Comparison of ENCODE assay signal across 8 cellular contexts in the genomic region with DNA sequence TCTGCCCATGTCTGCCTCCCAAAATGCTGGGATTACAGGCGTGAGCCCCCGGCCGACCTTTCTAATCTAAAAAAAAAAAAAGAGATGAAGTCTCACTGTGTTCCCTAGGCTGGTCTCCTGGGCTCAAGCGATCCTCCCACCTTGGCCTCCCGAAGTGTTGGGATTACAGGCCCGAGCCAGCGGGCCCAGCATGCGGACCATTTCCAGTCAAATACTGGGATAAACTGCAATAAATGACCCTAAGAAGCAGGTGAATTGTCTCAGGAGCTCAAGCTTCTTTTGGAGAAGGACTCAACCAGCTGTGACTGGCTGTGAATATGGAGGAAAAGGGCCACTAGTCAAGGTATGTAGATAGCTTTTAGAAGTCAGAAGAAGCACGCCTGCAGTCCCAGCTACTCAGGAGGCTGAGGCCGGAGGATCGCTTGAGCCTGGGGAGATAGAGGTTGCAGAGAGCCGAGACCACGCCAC. TPM values are rescaled to one million over a fixed set of nuclear protein-coding genes. Genes with fewer than 3 reads are reported as not detected.
DNase-seq lines count a peak whose midpoint lies in the region; ATAC-seq and TF ChIP-seq lines count a peak whose summit lies in the region.

No MANE protein-coding gene starts in this region.

- H3K4me3 ChIP-seq in A673 (ENCODE audit: low read depth, low read length, poor library complexity, severe bottlenecking) (peak overlapping the region; percentile 97), astrocyte of the cerebellum (ENCODE audit: low read depth, low read length) (peak overlapping the region; percentile 77), mesenchymal stem cell (ENCODE audit: insufficient read depth in 1 of 2, low read depth in 1 of 2, low read length in 2 of 2) (peak overlapping the region; percentile 43 to 78), vagina (peak overlapping the region; percentile 84 to 97)

- peak overlapping the region; percentile 100 for H3K27ac ChIP-seq in A673 (ENCODE audit: low read depth, low read length, poor library complexity, severe bottlenecking)
- H3K27ac ChIP-seq in mesenchymal stem cell (ENCODE audit: low read length, poor library complexity, severe bottlenecking): peak overlapping the region; percentile 34
- H3K27ac ChIP-seq in vagina: peak overlapping the region; percentile 100

- POLR2A ChIA-PET in A673 (lab: Charles Lee; ENCODE audit: low non-redundant PET): interaction anchor here (0.5 kb wide), 3 partner anchors 14 to 1745 kb away, joined by 3 to 19 read pairs (median 4); no protein-coding TSS in a partner anchor

- DNase-seq in A673 (ENCODE audit: low spot score) (no peak), astrocyte of the cerebellum (ENCODE audit: low read depth) (no peak), mesenchymal stem cell (no peak), vagina (ENCODE audit: extremely low spot score in 2 of 2) (peak in 1 of 2 donors; percentile 89), cerebellar nuclear complex (lab: John Stamatoyannopoulos, UW) (no peak)

- peak overlapping the region; percentile 14 for H4K91ac ChIP-seq in mesenchymal stem cell (ENCODE audit: low read length)

- no peak for TF ChIP-seq CTCF in A673 (conservative IDR thresholded peaks at IDR 0.05; ENCODE audit: low read depth, low read length)
- no peak for TF ChIP-seq CTCF in astrocyte of the cerebellum (IDR thresholded peaks at IDR 0.05; ENCODE audit: low read depth, low read length, missing control alignments)
- no peak for TF ChIP-seq CTCF in vagina (IDR thresholded peaks at IDR 0.05)

- CTCF ChIA-PET in A673 (lab: Charles Lee): interaction anchor here (0.5 to 2.6 kb wide), 7 partner anchors 16 to 511 kb away, joined by 3 to 38 read pairs (median 4); no protein-coding TSS in a partner anchor

- BruUV-seq in A673 (replicated peaks; lab: Mats Ljungman, UMichigan): TSS peak; percentile 77

- no peaks in the 10 kb centered on the region for H3K9me3 ChIP-seq in A673 (ENCODE audit: low read depth, low read length, poor library complexity, severe bottlenecking)
- no peaks in the 10 kb centered on the region for H3K9me3 ChIP-seq in mesenchymal stem cell (ENCODE audit: control insufficient read depth, low read length)
- no peaks in the 10 kb centered on the region for H3K9me3 ChIP-seq in vagina

- no peak for TF ChIP-seq POLR2A in vagina (IDR thresholded peaks at IDR 0.05)

- peak overlapping the region in 1 of 2 experiments; percentile 71 for H2BK12ac ChIP-seq in mesenchymal stem cell (ENCODE audit: low read length in 2 of 2)

- no peak overlapping the region for H3K23ac ChIP-seq in mesenchymal stem cell (ENCODE audit: low read length in 2 of 2)

- no peak overlapping the region for H2BK120ac ChIP-seq in mesenchymal stem cell (ENCODE audit: low read depth, low read length)

- peak overlapping the region; percentile 99 for H2AFZ ChIP-seq in mesenchymal stem cell (ENCODE audit: low read depth, low read length)

- H3K4ac ChIP-seq in mesenchymal stem cell (ENCODE audit: low read depth in 1 of 2, low read length in 2 of 2): peak overlapping the region; percentile 5 to 81

- in situ Hi-C loops in astrocyte of the cerebellum (cut with HindIII; ENCODE audit: low sequenced_read_pairs): no loop called here

- H3K27me3 ChIP-seq in A673 (replicated peaks; ENCODE audit: insufficient read depth, low read depth, low read length, poor library complexity) (no peaks in the 10 kb centered on the region), mesenchymal stem cell (ENCODE audit: control insufficient read depth in 1 of 2, insufficient read depth in 1 of 2, low read length in 2 of 2) (no peaks in the 10 kb centered on the region), vagina (no peaks in the 10 kb centered on the region)

- H2BK5ac ChIP-seq in mesenchymal stem cell (ENCODE audit: low read depth, low read length, poor library complexity, severe bottlenecking): no peak overlapping the region

- H3K4me2 ChIP-seq in mesenchymal stem cell (ENCODE audit: low read length, poor library complexity, severe bottlenecking): peak overlapping the region; percentile 58

- peaks cover 2% of the 10 kb centered on the region for H3K79me1 ChIP-seq in mesenchymal stem cell (replicated peaks; ENCODE audit: low read length, poor library complexity, severe bottlenecking)

- peak overlapping the region; percentile 100 for H3K9ac ChIP-seq in mesenchymal stem cell (ENCODE audit: low read length)

- H3K4me1 ChIP-seq in A673 (ENCODE audit: insufficient read depth, low read length, poor library complexity, severe bottlenecking): peaks cover 26% of the 10 kb centered on the region
- peaks cover 3% of the 10 kb centered on the region for H3K4me1 ChIP-seq in mesenchymal stem cell (ENCODE audit: control insufficient read depth, insufficient read depth, low read depth, low read length)
- H3K4me1 ChIP-seq in vagina: peaks cover 44% of the 10 kb centered on the region

- ATAC-seq in HG03025 (IDR thresholded peaks at IDR 0.05; ENCODE audit: low FRiP score, unreplicated experiment) (peak; percentile 4), HG03139 (IDR thresholded peaks at IDR 0.05; ENCODE audit: unreplicated experiment) (no peak), GM21576 (IDR thresholded peaks at IDR 0.05; ENCODE audit: unreplicated experiment) (no peak)

- WGBS in mesenchymal stem cell: 87% methylated on average over 13 of the region's 13 CpGs

- intact Hi-C loops in A673 (cut with micrococcal nuclease; ENCODE audit: unreplicated experiment) (loop anchor here (2.0 to 10.0 kb wide), 3 partner anchors 436 to 1759 kb away; no protein-coding TSS in a partner anchor), vagina (cut with DNase I) (loop anchor here (10.0 kb wide), 1 partner anchor 209 kb away; the partner anchor contains the start of gene CCNY)

- H3K18ac ChIP-seq in mesenchymal stem cell (ENCODE audit: low read depth in 1 of 2, low read length in 2 of 2): peak overlapping the region in 1 of 2 experiments; percentile 98

- no peak overlapping the region for H3K14ac ChIP-seq in mesenchymal stem cell (ENCODE audit: low read length in 2 of 2)

- no peak overlapping the region for H2BK15ac ChIP-seq in mesenchymal stem cell (ENCODE audit: low read depth, poor library complexity, severe bottlenecking)

- H4K8ac ChIP-seq in mesenchymal stem cell (ENCODE audit: low read length): peak overlapping the region; percentile 73

- H3K36me3 ChIP-seq in A673 (ENCODE audit: insufficient read depth, low read length, poor library complexity, severe bottlenecking): no peaks in the 10 kb centered on the region
- no peaks in the 10 kb centered on the region for H3K36me3 ChIP-seq in mesenchymal stem cell (ENCODE audit: control insufficient read depth in 1 of 2, insufficient read depth in 2 of 2, low read depth in 1 of 2, low read length in 2 of 2)
- H3K36me3 ChIP-seq in vagina: no peaks in the 10 kb centered on the region

- no peak overlapping the region for H2AK5ac ChIP-seq in mesenchymal stem cell (ENCODE audit: low read length, severe bottlenecking)

RNA-seq across cellular contexts. Expression of gene CREM, which starts 0.6 kb away (rescaled TPM):
- total RNA-seq in A673 (2021) (58.4 and 66.3 TPM in 2 replicates), vagina (32.9 TPM)
- polyA plus RNA-seq in mesenchymal stem cell (2013, experiment 1 of 2): 28.2 TPM
- polyA plus RNA-seq in mesenchymal stem cell (2013, experiment 2 of 2): 29.2 TPM

RNA-seq across cellular contexts. Expression of gene CUL2, which starts 36.0 kb away (rescaled TPM):
- total RNA-seq in A673 (2021): 45.2 and 47.0 TPM in 2 replicates
- polyA plus RNA-seq in mesenchymal stem cell (2013, experiment 1 of 2): 32.3 TPM
- polyA plus RNA-seq in mesenchymal stem cell (2013, experiment 2 of 2): 31.4 TPM
- 18.7 TPM for total RNA-seq in vagina

Comparison
In these comparisons a context has a peak if more than half of its experiments do, and no peak if none do; other contexts are left out.
1. H3K27ac ChIP-seq: peak in every context shown above with its lines; median percentile 100 in A673; 100 in vagina; 34 in mesenchymal stem cell.